In the genomic region with DNA sequence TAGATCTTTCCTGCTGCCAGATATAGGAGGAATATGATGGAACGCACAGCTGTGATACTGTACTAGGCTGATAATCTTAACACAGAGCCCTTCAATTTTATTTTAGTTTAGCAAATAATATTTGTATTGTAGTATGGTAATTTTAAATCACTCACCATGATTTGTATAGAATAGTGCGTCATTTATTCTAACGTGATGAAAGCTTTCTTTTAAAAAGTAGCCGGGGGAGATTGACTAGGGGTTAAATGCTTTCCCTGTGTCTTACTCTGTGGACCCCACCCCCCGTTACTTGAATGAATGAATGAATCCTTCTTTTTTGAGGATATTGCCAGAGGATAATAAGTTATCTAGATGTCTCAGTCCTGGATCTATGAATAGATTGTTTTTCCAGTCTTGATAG, we compare ENCODE assay signal across 20 cellular contexts.
"Had no signal": no experiment of that assay in that cellular context is flagged by ENCODE, and none has a peak within 500 bp of the region (broad histone marks: within the 10 kb centered on the region; RNA-seq: fewer than 3 reads in every experiment).

No MANE protein-coding gene starts in this region.

- H3K27me3 ChIP-seq: MG63 had no signal

- H3K9me3 ChIP-seq: MG63 had no signal

- H3K4me3 ChIP-seq: MG63 had no signal

- H3K36me3 ChIP-seq: MG63 had no signal

- H3K27ac ChIP-seq: RWPE1 had no signal

- ATAC-seq: SK-N-SH treated with all-trans-retinoic acid at 6 μM for 48 hours had no signal

- DNase-seq: KBM-7, MG63, NCI-H1092, NCI-H1105 treated with DMSO at 0.1 percent for 48 hours, NCI-H1417 treated with DMSO at 0.1 percent for 48 hours, NCI-H146, NCI-H1694 treated with DMSO at 0.1 percent for 48 hours, NCI-H1930, NCI-H2081, NCI-H2107, NCI-H2171, NCI-H226, NCI-H446, NCI-H510A, NCI-H524 treated with DMSO at 0.1 percent for 48 hours, NCI-H69, NCI-H774, SHP77 had no signal
